ENCODE assay signal across 23 cellular contexts in the genomic region with DNA sequence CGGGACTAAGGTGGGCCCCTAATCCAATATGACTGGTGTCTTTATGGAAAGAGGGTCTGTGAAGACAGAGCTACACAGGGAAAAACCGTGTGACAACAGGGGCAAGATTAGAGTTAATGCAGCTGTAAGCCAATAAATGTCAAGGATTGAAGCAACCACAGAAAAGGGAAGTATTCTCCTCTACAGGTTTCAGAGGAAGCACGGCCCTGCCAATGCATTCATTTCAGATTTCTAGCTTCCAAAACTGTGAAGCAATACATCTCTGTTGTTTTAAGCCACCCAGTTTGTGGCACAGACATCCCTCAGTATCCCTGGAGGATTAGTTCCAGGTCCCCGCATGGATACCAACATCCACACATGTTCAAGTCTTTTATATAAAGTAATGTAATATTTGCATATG.
DNase-seq lines count a peak whose midpoint lies in the region; ATAC-seq and TF ChIP-seq lines count a peak whose summit lies in the region.
"Had no signal": no experiment of that assay in that cellular context is flagged by ENCODE, and none has a peak within 500 bp of the region (broad histone marks: within the 10 kb centered on the region; RNA-seq: fewer than 3 reads in every experiment).

No MANE protein-coding gene starts in this region.

- H3K4me3 Mint-ChIP-seq in memory B cell: no peak overlapping the region
- H3K4me3 Mint-ChIP-seq: activated CD8-positive, alpha-beta T cell treated with anti-CD3 and anti-CD28 coated beads for 36 hours; activated T-cell treated with anti-CD3 and anti-CD28 coated beads, Interleukin-2, amount 50 U/mL, for 24 hours had no signal

- no peaks in the 10 kb centered on the region for H3K36me3 Mint-ChIP-seq in memory B cell

- H3K9me3 Mint-ChIP-seq in memory B cell: peaks cover 4% of the 10 kb centered on the region
- H3K9me3 Mint-ChIP-seq: activated T-cell treated with anti-CD3 and anti-CD28 coated beads, Interleukin-2, amount 50 U/mL, for 24 hours had no signal

- ATAC-seq in HG03342 (IDR thresholded peaks at IDR 0.05; ENCODE audit: unreplicated experiment) (peak; percentile 67), memory B cell (ENCODE audit: low read depth) (peak; percentile 87)
- ATAC-seq: activated CD8-positive, alpha-beta T cell treated with anti-CD3 and anti-CD28 coated beads for 36 hours had no signal

- no peak overlapping the region for H3K27ac Mint-ChIP-seq in memory B cell
- H3K27ac Mint-ChIP-seq: activated CD8-positive, alpha-beta T cell treated with anti-CD3 and anti-CD28 coated beads for 36 hours; activated T-cell treated with anti-CD3 and anti-CD28 coated beads, Interleukin-2, amount 50 U/mL, for 24 hours had no signal

- peaks cover 8% of the 10 kb centered on the region for H3K27me3 Mint-ChIP-seq in memory B cell
- H3K27me3 Mint-ChIP-seq: activated CD8-positive, alpha-beta T cell treated with anti-CD3 and anti-CD28 coated beads for 36 hours; activated T-cell treated with anti-CD3 and anti-CD28 coated beads, Interleukin-2, amount 50 U/mL, for 24 hours had no signal

- TF ChIP-seq CTCF in GM12864 (IDR thresholded peaks at IDR 0.05; ENCODE audit: low read depth, low read length, missing control alignments): no peak
- no peak for TF ChIP-seq CTCF in GM10266 (IDR thresholded peaks at IDR 0.05; ENCODE audit: control insufficient read depth, insufficient read depth, low read depth, missing control alignments)

- DNase-seq in GM12864 (ENCODE audit: low read depth): peak; percentile 8
- DNase-seq in NOMO-1 treated with dmso at 0.1 percent for 144 hours (lab: John Stamatoyannopoulos, UW; ENCODE audit: unreplicated experiment): peak; percentile 47
- DNase-seq in memory B cell (ENCODE audit: low spot score in 2 of 2): peak in 1 of 2 donors; percentile 8
- no peak for DNase-seq in KG1 (lab: John Stamatoyannopoulos, UW)
- DNase-seq in GM10266 (ENCODE audit: extremely low spot score): no peak
- DNase-seq in stimulated activated CD4-positive, alpha-beta T cell treated with anti-CD3 and anti-CD28 coated beads, Interleukin-12 subunit alpha, Interleukin-12 subunit beta, amount 100 ng/mL, for 4 hours: no peak
- DNase-seq in central memory CD4-positive, alpha-beta T cell: no peak
- DNase-seq: activated CD4-positive, CD25-positive, alpha-beta regulatory T cell; activated CD8-positive, alpha-beta T cell treated with anti-CD3 and anti-CD28 coated beads for 36 hours; activated naive CD4-positive, alpha-beta T cell treated with anti-CD3 and anti-CD28 coated beads, Interleukin-2, amount 50 U/mL, for 16 hours; activated T-cell treated with anti-CD3 and anti-CD28 coated beads, Interleukin-2, amount 50 U/mL, for 24 hours; Caco-2; foreskin fibroblast; hippocampal formation; NCI-H1105 treated with DMSO at 0.1 percent for 48 hours; NCI-H2081 treated with DMSO at 0.1 percent for 48 hours; nucleus accumbens; stimulated activated CD4-positive, alpha-beta T cell treated with anti-CD3 and anti-CD28 coated beads, Interleukin-4, amount 100 ng/mL, for 4 hours; T-helper 9 cell; upper lobe of left lung had no signal

- peaks cover 16% of the 10 kb centered on the region for H3K4me1 Mint-ChIP-seq in memory B cell

- no peak overlapping the region for H3K4me3 ChIP-seq in GM12864 (ENCODE audit: low read depth, low read length)
- H3K4me3 ChIP-seq: ascending aorta, SJSA1, upper lobe of left lung had no signal

Comparison
In these comparisons a context has a peak if more than half of its experiments do, and no peak if none do; other contexts are left out.
1. DNase-seq: peak in GM12864 (single experiment) and NOMO-1 treated with dmso at 0.1 percent for 144 hours (single experiment); none in KG1 (single experiment), GM10266 (single experiment), stimulated activated CD4-positive, alpha-beta T cell treated with anti-CD3 and anti-CD28 coated beads, Interleukin-12 subunit alpha, Interleukin-12 subunit beta, amount 100 ng/mL, for 4 hours (single experiment) and central memory CD4-positive, alpha-beta T cell (single experiment).